33 cellular contexts compared by ENCODE assay signal in genomic region chr1:201092738-201093137, GRCh38. TPM values are rescaled to one million over a fixed set of nuclear protein-coding genes. Genes with fewer than 3 reads are reported as not detected.
"Had no signal": no experiment of that assay in that cellular context is flagged by ENCODE, and none has a peak within 500 bp of the region (broad histone marks: within the 10 kb centered on the region; RNA-seq: fewer than 3 reads in every experiment).

No MANE protein-coding gene starts in this region.

- H3K27ac ChIP-seq: neutrophil, pancreas, prostate gland, stomach, thoracic aorta, thyroid gland, tibial nerve, upper lobe of left lung, vagina had no signal

- DNase-seq: naive thymus-derived CD4-positive, alpha-beta T cell; natural killer cell; nephron progenitor cell; nucleus accumbens; pancreas; right cardiac atrium; small intestine; stimulated activated CD4-positive, alpha-beta T cell treated with anti-CD3 and anti-CD28 coated beads, Interleukin-15, amount 100 ng/mL, for 24 hours; stimulated activated CD4-positive, alpha-beta T cell treated with anti-CD3 and anti-CD28 coated beads, Interleukin-2, amount 100 ng/mL, for 24 hours; stimulated activated CD4-positive, alpha-beta T cell treated with anti-CD3 and anti-CD28 coated beads, Interleukin-2, amount 100 ng/mL, for 48 hours; stimulated activated CD4-positive, alpha-beta T cell treated with anti-CD3 and anti-CD28 coated beads, Interleukin-4, amount 100 ng/mL, for 24 hours; stimulated activated naive B cell treated with anti-CD40 and anti-IgM and Interleukin-4, amounts not matched to agents 10 μg/mL and 1 μg/mL and 100 μg/mL, for 72 hours; stimulated activated naive CD4-positive, alpha-beta T cell treated with Interleukin-2 at 50 U/mL for 16 hours; stomach; thyroid gland; trophoblast cell; upper lobe of left lung had no signal

- H3K36me3 ChIP-seq: neutrophil, pancreas, prostate gland, stomach, thoracic aorta, thyroid gland, tibial nerve, upper lobe of left lung, vagina had no signal

- H3K4me3 ChIP-seq: pancreas, prostate gland, stomach, thoracic aorta, thyroid gland, tibial nerve, upper lobe of left lung, vagina had no signal

- ATAC-seq: naive thymus-derived CD4-positive, alpha-beta T cell; natural killer cell; pancreas; right cardiac atrium; sciatic nerve; stimulated activated effector memory CD8-positive, alpha-beta T cell treated with anti-CD3 and anti-CD28 coated beads, Interleukin-12 subunit alpha, Interleukin-12 subunit beta, amount 100 ng/mL, for 72 hours; stimulated activated naive B cell treated with anti-CD40 and anti-IgM and Interleukin-4, amounts not matched to agents 10 μg/mL and 1 μg/mL and 100 μg/mL, for 72 hours had no signal

- H3K4me1 ChIP-seq: pancreas, prostate gland, stomach, thyroid gland, tibial nerve, upper lobe of left lung, vagina had no signal

- H3K27me3 ChIP-seq: pancreas, stomach, thyroid gland, upper lobe of left lung, vagina had no signal

- FAIRE-seq: pancreas, small intestine, urothelium cell line had no signal

- H3K9me3 ChIP-seq: neutrophil, pancreas, prostate gland, stomach, thoracic aorta, thyroid gland, tibial nerve, upper lobe of left lung, vagina had no signal

RNA-seq across cellular contexts. Expression of gene CACNA1S, which starts 19.5 kb away (rescaled TPM):
- total RNA-seq: naive thymus-derived CD4-positive, alpha-beta T cell; natural killer cell; omental fat pad; osteocyte; pancreas; renal cortical epithelial cell; sciatic nerve; subcutaneous adipose tissue; thoracic aorta; thyroid gland; tibial nerve; ureter; vagina had no signal
- polyA plus RNA-seq: naive thymus-derived CD4-positive, alpha-beta T cell; right cardiac atrium; stomach had no signal

RNA-seq across cellular contexts. Expression of gene ASCL5, which starts 34.2 kb away (rescaled TPM):
- total RNA-seq: natural killer cell, neural crest cell, omental fat pad, osteocyte, posterior vena cava, prostate gland, renal cortical epithelial cell, right cardiac atrium, sciatic nerve, subcutaneous adipose tissue, temporal lobe, thoracic aorta, thyroid gland, tibial nerve, upper lobe of left lung, ureter, vagina had no signal
- polyA plus RNA-seq: right cardiac atrium had no signal
